ENCODE assay signal across 1 cellular context in the genomic region with DNA sequence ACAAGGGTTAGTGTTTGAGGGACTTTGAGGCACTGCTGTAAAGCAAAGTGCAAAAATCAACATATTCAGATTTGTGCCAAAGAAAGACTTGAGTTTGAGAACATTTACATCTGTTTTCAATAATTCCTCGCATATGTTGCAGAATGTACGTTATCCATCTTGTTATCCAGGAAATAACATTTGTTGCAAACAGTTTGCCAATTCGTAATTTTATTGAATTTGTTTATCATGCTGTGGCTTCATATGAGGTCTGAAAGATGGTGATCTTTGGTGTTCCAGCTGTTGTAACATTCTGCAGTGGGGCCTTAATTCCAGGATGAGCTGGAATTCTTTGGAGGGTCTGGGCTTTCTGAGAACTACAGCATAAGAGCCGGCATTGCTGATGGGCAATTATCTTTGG.
A peak's percentile ranks its signal among the peaks of the same experiment; 100 is the strongest.
TF ChIP-seq lines count a peak whose summit lies in the region.

No MANE protein-coding gene starts in this region.

TF ChIP-seq in SK-N-SH, 30 proteins besides CTCF, POLR2A, EP300 and RAD21 (continued from another document):
- TF ChIP-seq, protein P1, sequence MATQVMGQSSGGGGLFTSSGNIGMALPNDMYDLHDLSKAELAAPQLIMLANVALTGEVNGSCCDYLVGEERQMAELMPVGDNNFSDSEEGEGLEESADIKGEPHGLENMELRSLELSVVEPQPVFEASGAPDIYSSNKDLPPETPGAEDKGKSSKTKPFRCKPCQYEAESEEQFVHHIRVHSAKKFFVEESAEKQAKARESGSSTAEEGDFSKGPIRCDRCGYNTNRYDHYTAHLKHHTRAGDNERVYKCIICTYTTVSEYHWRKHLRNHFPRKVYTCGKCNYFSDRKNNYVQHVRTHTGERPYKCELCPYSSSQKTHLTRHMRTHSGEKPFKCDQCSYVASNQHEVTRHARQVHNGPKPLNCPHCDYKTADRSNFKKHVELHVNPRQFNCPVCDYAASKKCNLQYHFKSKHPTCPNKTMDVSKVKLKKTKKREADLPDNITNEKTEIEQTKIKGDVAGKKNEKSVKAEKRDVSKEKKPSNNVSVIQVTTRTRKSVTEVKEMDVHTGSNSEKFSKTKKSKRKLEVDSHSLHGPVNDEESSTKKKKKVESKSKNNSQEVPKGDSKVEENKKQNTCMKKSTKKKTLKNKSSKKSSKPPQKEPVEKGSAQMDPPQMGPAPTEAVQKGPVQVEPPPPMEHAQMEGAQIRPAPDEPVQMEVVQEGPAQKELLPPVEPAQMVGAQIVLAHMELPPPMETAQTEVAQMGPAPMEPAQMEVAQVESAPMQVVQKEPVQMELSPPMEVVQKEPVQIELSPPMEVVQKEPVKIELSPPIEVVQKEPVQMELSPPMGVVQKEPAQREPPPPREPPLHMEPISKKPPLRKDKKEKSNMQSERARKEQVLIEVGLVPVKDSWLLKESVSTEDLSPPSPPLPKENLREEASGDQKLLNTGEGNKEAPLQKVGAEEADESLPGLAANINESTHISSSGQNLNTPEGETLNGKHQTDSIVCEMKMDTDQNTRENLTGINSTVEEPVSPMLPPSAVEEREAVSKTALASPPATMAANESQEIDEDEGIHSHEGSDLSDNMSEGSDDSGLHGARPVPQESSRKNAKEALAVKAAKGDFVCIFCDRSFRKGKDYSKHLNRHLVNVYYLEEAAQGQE (IDR thresholded peaks at IDR 0.05; ENCODE audit: low read depth, low read length): no peak
- TF ChIP-seq RXRA (IDR thresholded peaks at IDR 0.05; ENCODE audit: borderline replicate concordance, low read depth) (no peak), SIN3A (IDR thresholded peaks at IDR 0.05; ENCODE audit: borderline replicate concordance, low read depth, low read length) (no peak), GABPA (IDR thresholded peaks at IDR 0.05; ENCODE audit: low read depth) (no peak), JUND (IDR thresholded peaks at IDR 0.05) (no peak), NFIC (IDR thresholded peaks at IDR 0.05; ENCODE audit: borderline replicate concordance) (no peak), RCOR1 (IDR thresholded peaks at IDR 0.05; ENCODE audit: low read length) (peak; percentile 100), TAF1 (IDR thresholded peaks at IDR 0.05; ENCODE audit: borderline replicate concordance, low read depth, low read length) (no peak), SMC3 (IDR thresholded peaks at IDR 0.05; ENCODE audit: low read depth, low read length) (no peak), USF1 (IDR thresholded peaks at IDR 0.05; ENCODE audit: borderline replicate concordance, low read depth) (no peak), TEAD4 (IDR thresholded peaks at IDR 0.05; ENCODE audit: borderline replicate concordance, insufficient read depth) (no peak), FOSL2 (IDR thresholded peaks at IDR 0.05; ENCODE audit: borderline replicate concordance, low read depth) (no peak), MAX (IDR thresholded peaks at IDR 0.05; ENCODE audit: low read depth) (no peak), MXI1 (IDR thresholded peaks at IDR 0.05; ENCODE audit: low read depth, low read length) (no peak), TCF12 (IDR thresholded peaks at IDR 0.05) (peak; percentile 54), EZH2phosphoT487 (IDR thresholded peaks at IDR 0.05; ENCODE audit: borderline replicate concordance, low read depth) (no peak), FOXM1 (IDR thresholded peaks at IDR 0.05; ENCODE audit: low read depth) (no peak), NRF1 (IDR thresholded peaks at IDR 0.05; ENCODE audit: low read depth, low read length) (no peak), IRF3 (IDR thresholded peaks at IDR 0.05; ENCODE audit: low read depth, low read length) (no peak), CHD2 (IDR thresholded peaks at IDR 0.05; ENCODE audit: low read length, partially characterized antibody) (peak; percentile 78), RFX5 (IDR thresholded peaks at IDR 0.05; ENCODE audit: low read length) (no peak), GATA2 (CRISPR knock-in tag; IDR thresholded peaks at IDR 0.05) (peak; percentile 88), POLR2AphosphoS5 (IDR thresholded peaks at IDR 0.05; ENCODE audit: low read depth, low read length) (0 out of 2 replicates have a peak, but pooled peaks have one; percentile 31)
- TF ChIP-seq, protein P2, sequence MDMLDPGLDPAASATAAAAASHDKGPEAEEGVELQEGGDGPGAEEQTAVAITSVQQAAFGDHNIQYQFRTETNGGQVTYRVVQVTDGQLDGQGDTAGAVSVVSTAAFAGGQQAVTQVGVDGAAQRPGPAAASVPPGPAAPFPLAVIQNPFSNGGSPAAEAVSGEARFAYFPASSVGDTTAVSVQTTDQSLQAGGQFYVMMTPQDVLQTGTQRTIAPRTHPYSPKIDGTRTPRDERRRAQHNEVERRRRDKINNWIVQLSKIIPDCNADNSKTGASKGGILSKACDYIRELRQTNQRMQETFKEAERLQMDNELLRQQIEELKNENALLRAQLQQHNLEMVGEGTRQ (IDR thresholded peaks at IDR 0.05; ENCODE audit: borderline replicate concordance, low read depth, low read length): no peak
- TF ChIP-seq, protein P3, sequence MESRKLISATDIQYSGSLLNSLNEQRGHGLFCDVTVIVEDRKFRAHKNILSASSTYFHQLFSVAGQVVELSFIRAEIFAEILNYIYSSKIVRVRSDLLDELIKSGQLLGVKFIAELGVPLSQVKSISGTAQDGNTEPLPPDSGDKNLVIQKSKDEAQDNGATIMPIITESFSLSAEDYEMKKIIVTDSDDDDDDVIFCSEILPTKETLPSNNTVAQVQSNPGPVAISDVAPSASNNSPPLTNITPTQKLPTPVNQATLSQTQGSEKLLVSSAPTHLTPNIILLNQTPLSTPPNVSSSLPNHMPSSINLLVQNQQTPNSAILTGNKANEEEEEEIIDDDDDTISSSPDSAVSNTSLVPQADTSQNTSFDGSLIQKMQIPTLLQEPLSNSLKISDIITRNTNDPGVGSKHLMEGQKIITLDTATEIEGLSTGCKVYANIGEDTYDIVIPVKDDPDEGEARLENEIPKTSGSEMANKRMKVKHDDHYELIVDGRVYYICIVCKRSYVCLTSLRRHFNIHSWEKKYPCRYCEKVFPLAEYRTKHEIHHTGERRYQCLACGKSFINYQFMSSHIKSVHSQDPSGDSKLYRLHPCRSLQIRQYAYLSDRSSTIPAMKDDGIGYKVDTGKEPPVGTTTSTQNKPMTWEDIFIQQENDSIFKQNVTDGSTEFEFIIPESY (IDR thresholded peaks at IDR 0.05; ENCODE audit: borderline replicate concordance, low read depth): no peak
- TF ChIP-seq, protein P4, sequence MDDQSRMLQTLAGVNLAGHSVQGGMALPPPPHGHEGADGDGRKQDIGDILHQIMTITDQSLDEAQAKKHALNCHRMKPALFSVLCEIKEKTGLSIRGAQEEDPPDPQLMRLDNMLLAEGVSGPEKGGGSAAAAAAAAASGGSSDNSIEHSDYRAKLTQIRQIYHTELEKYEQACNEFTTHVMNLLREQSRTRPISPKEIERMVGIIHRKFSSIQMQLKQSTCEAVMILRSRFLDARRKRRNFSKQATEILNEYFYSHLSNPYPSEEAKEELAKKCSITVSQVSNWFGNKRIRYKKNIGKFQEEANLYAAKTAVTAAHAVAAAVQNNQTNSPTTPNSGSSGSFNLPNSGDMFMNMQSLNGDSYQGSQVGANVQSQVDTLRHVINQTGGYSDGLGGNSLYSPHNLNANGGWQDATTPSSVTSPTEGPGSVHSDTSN (IDR thresholded peaks at IDR 0.05): no peak
TF ChIP-seq in SK-N-SH: peak in this region for 6.
